18 cellular contexts compared by ENCODE assay signal in the genomic region with DNA sequence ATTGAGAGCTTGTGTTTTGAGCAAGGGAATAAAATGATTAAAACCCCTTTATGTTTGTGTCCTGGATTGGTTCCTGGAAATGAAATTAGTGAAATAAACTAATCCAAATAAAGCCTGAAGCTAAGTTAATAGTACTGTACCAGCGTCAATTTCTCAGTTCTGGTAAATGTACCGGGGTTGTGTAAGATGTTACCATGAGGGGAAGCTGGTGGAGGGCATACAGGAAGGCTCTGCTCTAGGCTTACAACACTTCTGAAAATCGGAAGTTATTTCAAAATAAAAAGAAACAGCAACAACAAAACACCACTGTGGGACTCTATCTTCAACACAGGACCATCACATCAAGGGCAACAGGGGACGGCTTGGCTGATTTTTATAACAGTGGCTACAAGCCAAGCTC.
"Had no signal": no experiment of that assay in that cellular context is flagged by ENCODE, and none has a peak within 500 bp of the region (broad histone marks: within the 10 kb centered on the region; RNA-seq: fewer than 3 reads in every experiment).

No MANE protein-coding gene starts in this region.

- H3K4me3 Mint-ChIP-seq: activated CD8-positive, alpha-beta T cell treated with anti-CD3 and anti-CD28 coated beads for 36 hours; activated T-helper 1 cell treated with anti-CD3 and anti-CD28 coated beads, Interleukin-12 subunit alpha, Interleukin-12 subunit beta, Interleukin-2, Interleukin-4 antibody, amounts not matched to agents 30 ng/mL and 10 ng/mL and 1 ng/mL, durations not matched to agents 14 hours and 24 hours and 36 hours; effector memory CD8-positive, alpha-beta T cell; natural killer cell had no signal

- H3K79me2 ChIP-seq: hepatocyte had no signal

- ATAC-seq: activated CD8-positive, alpha-beta T cell treated with anti-CD3 and anti-CD28 coated beads for 36 hours; effector memory CD8-positive, alpha-beta T cell; psoas muscle; stimulated activated naive CD8-positive, alpha-beta T cell treated with anti-CD3 and anti-CD28 coated beads, Interleukin-15, Interleukin-2, amounts not matched to agents 100 U/mL and 50 U/mL, for 24 hours had no signal

- H3K9me3 Mint-ChIP-seq: activated CD8-positive, alpha-beta T cell treated with anti-CD3 and anti-CD28 coated beads for 36 hours; activated T-helper 1 cell treated with anti-CD3 and anti-CD28 coated beads, Interleukin-12 subunit alpha, Interleukin-12 subunit beta, Interleukin-2, Interleukin-4 antibody, amounts not matched to agents 30 ng/mL and 10 ng/mL and 1 ng/mL, durations not matched to agents 14 hours and 24 hours and 36 hours; natural killer cell had no signal

- H3K4me2 ChIP-seq: hepatocyte had no signal

- H3K4me1 ChIP-seq: psoas muscle, suprapubic skin had no signal

- H3K27me3 ChIP-seq: hepatocyte, suprapubic skin had no signal

- H2AFZ ChIP-seq: hepatocyte had no signal

- H3K27ac Mint-ChIP-seq: activated CD8-positive, alpha-beta T cell treated with anti-CD3 and anti-CD28 coated beads for 36 hours; activated T-helper 1 cell treated with anti-CD3 and anti-CD28 coated beads, Interleukin-12 subunit alpha, Interleukin-12 subunit beta, Interleukin-2, Interleukin-4 antibody, amounts not matched to agents 30 ng/mL and 10 ng/mL and 1 ng/mL, durations not matched to agents 14 hours and 24 hours and 36 hours; effector memory CD8-positive, alpha-beta T cell; natural killer cell had no signal

- DNase-seq: activated CD4-positive, alpha-beta T cell treated with anti-CD3 and anti-CD28 coated beads for 4 hours; activated CD8-positive, alpha-beta memory T cell treated with anti-CD3 and anti-CD28 coated beads, Interleukin-2, amount 50 U/mL, for 48 hours; activated CD8-positive, alpha-beta T cell treated with anti-CD3 and anti-CD28 coated beads for 36 hours; activated naive CD4-positive, alpha-beta T cell treated with Interleukin-2 at 50 U/mL for 16 hours; central memory CD4-positive, alpha-beta T cell; effector memory CD8-positive, alpha-beta T cell; kidney; natural killer cell; occipital lobe; psoas muscle; stimulated activated CD4-positive, alpha-beta T cell treated with anti-CD3 and anti-CD28 coated beads, Interleukin-4, amount 100 ng/mL, for 1 hour; stimulated activated CD8-positive, alpha-beta memory T cell treated with anti-CD3 and anti-CD28 coated beads, Interleukin-4, amount 100 ng/mL, for 48 hours; stimulated activated naive CD8-positive, alpha-beta T cell treated with anti-CD3 and anti-CD28 coated beads, Interleukin-15, Interleukin-2, amounts not matched to agents 100 U/mL and 50 U/mL, for 24 hours; T-helper 1 cell had no signal

- H3K36me3 Mint-ChIP-seq: natural killer cell had no signal

- H3K4me1 Mint-ChIP-seq: natural killer cell had no signal

- H3K4me3 ChIP-seq: hepatocyte, lung, psoas muscle, suprapubic skin had no signal

- H3K9me3 ChIP-seq: psoas muscle, suprapubic skin had no signal

- H3K27ac ChIP-seq: hepatocyte, psoas muscle, suprapubic skin had no signal

- FAIRE-seq: kidney had no signal

- H3K36me3 ChIP-seq: suprapubic skin had no signal
